In the genomic region with DNA sequence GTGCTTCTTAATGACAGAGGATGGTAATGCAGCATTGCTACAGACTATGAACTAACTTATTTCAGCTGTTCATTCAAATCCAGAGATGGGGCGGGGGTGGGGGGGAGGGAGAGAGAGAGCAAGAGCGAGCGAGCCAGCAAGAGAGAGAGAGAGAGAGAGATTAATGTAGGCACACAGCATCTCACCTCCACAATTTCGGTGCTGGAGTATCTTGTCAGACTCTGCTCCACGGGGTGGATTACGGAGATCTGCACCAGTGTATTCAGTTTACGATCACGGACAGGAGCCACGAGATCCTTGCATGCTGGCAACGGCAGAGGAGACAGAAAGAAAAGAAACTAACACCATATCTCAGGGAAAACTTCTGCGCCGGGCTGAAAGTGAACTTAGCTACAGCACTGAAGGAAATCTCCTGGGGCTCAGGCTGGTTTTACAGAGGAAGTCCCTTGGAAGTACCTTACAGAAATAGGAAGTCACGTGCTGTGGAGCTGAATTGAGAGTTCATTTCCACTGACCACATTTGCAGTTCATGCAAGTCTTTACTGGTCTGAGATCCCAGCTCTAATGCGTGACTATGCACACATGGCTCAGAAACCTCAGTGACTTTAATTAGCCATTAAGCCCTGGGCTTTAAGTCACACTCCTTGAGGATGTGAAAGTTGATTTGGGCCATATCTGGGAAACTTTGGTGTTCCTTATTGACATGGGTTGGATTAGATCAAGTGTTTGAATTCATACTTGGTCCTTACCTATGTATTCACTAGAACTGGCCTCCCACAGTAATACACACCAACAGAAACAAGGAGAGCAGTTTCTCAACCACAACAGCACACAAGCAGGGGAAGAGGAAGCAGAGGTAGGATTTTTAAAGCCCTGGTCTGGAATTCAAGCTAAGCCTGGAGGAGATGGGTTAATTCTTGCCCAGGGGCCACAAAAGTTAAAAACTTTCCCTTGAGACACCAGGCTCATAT, we compare ENCODE assay signal across 9 cellular contexts.
DNase-seq lines count a peak whose midpoint lies in the region; ATAC-seq and TF ChIP-seq lines count a peak whose summit lies in the region.
"Had no signal": no experiment of that assay in that cellular context is flagged by ENCODE, and none has a peak within 500 bp of the region (broad histone marks: within the 10 kb centered on the region; RNA-seq: fewer than 3 reads in every experiment).

No MANE protein-coding gene starts in this region.

- H3K4me1 ChIP-seq in fibroblast of lung (ENCODE audit: control insufficient read depth, extremely low read depth, insufficient read depth, low read length) (peaks cover 13% of the 10 kb centered on the region), neural progenitor cell (peaks cover 30% of the 10 kb centered on the region)

- peak; percentile 71 for ATAC-seq in HG02642 (IDR thresholded peaks at IDR 0.05; ENCODE audit: poor library complexity, unreplicated experiment)
- no peak for ATAC-seq in HG03280 (IDR thresholded peaks at IDR 0.05; ENCODE audit: unreplicated experiment)

- TF ChIP-seq CTCF in GM12875 (IDR thresholded peaks at IDR 0.05; ENCODE audit: borderline replicate concordance, insufficient read depth, low read depth, low read length) (no peak), fibroblast of lung (conservative IDR thresholded peaks at IDR 0.05 in 1 of 2, IDR thresholded peaks at IDR 0.05 in 1 of 2; ENCODE audit: low read depth in 1 of 2, low read length in 2 of 2) (no peak), neural progenitor cell (IDR thresholded peaks at IDR 0.05) (no peak), type B pancreatic cell (conservative IDR thresholded peaks at IDR 0.05) (no peak)

- H3K27me3 Mint-ChIP-seq in neural progenitor cell (ENCODE audit: insufficient read depth, low read depth): no peaks in the 10 kb centered on the region
- no peaks in the 10 kb centered on the region for H3K27me3 Mint-ChIP-seq in type B pancreatic cell

- H3K36me3 ChIP-seq in fibroblast of lung (ENCODE audit: control insufficient read depth, insufficient read depth, low read length) (no peaks in the 10 kb centered on the region), neural progenitor cell (no peaks in the 10 kb centered on the region)
- H3K36me3 ChIP-seq: neutrophil had no signal

- H3F3A ChIP-seq in neural progenitor cell (ENCODE audit: low read depth): no peaks in the 10 kb centered on the region

- no peaks in the 10 kb centered on the region for H3K79me2 ChIP-seq in fibroblast of lung (ENCODE audit: control insufficient read depth, insufficient read depth, low read length)
- no peaks in the 10 kb centered on the region for H3K79me2 ChIP-seq in neural progenitor cell (ENCODE audit: low read depth)

- H3K4me1 Mint-ChIP-seq in neural progenitor cell (peaks cover 49% of the 10 kb centered on the region), type B pancreatic cell (ENCODE audit: unreplicated experiment) (peaks cover 53% of the 10 kb centered on the region)

- H3K9me3 Mint-ChIP-seq in neural progenitor cell (no peaks in the 10 kb centered on the region), type B pancreatic cell (no peaks in the 10 kb centered on the region)

- H3K4me3 Mint-ChIP-seq in neural progenitor cell (peak overlapping the region; percentile 89), type B pancreatic cell (peak overlapping the region; percentile 90)

- H3K27ac Mint-ChIP-seq in neural progenitor cell (peak overlapping the region; percentile 81), type B pancreatic cell (peak overlapping the region; percentile 79)

- H3K4me2 ChIP-seq in fibroblast of lung (ENCODE audit: extremely low read depth, insufficient read depth, low read length): peak overlapping the region; percentile 81
- peak overlapping the region; percentile 41 for H3K4me2 ChIP-seq in neural progenitor cell

- H2AFZ ChIP-seq in fibroblast of lung (ENCODE audit: low read length): peak overlapping the region; percentile 61
- H2AFZ ChIP-seq in neural progenitor cell (replicated peaks): peak overlapping the region; percentile 90

- H3K9ac ChIP-seq in fibroblast of lung (ENCODE audit: insufficient read depth, low read length) (no peak overlapping the region), neural progenitor cell (no peak overlapping the region)

- no peaks in the 10 kb centered on the region for H3K36me3 Mint-ChIP-seq in neural progenitor cell
- peaks cover under 1% of the 10 kb centered on the region for H3K36me3 Mint-ChIP-seq in type B pancreatic cell

- H3K27me3 ChIP-seq in fibroblast of lung (ENCODE audit: control insufficient read depth, insufficient read depth, low read length): no peaks in the 10 kb centered on the region
- H3K27me3 ChIP-seq in neural progenitor cell: no peaks in the 10 kb centered on the region
- H3K27me3 ChIP-seq: neutrophil had no signal

- H4K20me1 ChIP-seq in fibroblast of lung (ENCODE audit: control insufficient read depth, extremely low read depth, insufficient read depth, low read length) (no peaks in the 10 kb centered on the region), neural progenitor cell (ENCODE audit: low read depth) (no peaks in the 10 kb centered on the region)

- peak overlapping the region; percentile 67 for H3K27ac ChIP-seq in fibroblast of lung (ENCODE audit: insufficient read depth, low read length)
- H3K27ac ChIP-seq in neural progenitor cell: no peak overlapping the region
- H3K27ac ChIP-seq: neutrophil had no signal

- no peaks in the 10 kb centered on the region for H3K9me3 ChIP-seq in fibroblast of lung (ENCODE audit: control insufficient read depth, insufficient read depth, low read depth, low read length)
- H3K9me3 ChIP-seq in neural progenitor cell (ENCODE audit: low read depth): no peaks in the 10 kb centered on the region
- H3K9me3 ChIP-seq: neutrophil had no signal

- H3K4me3 ChIP-seq in GM12875 (ENCODE audit: low read depth, low read length): peak overlapping the region; percentile 2
- peak overlapping the region; percentile 37 to 85 (median 58) for H3K4me3 ChIP-seq in fibroblast of lung (replicated peaks in 1 of 4; ENCODE audit: control extremely low read depth in 1 of 4, insufficient read depth in 1 of 4, low read depth in 3 of 4, low read length in 4 of 4)
- no peak overlapping the region for H3K4me3 ChIP-seq in neural progenitor cell

- DNase-seq in NOMO-1 treated with dmso at 0.1 percent for 144 hours (lab: John Stamatoyannopoulos, UW; ENCODE audit: unreplicated experiment) (peak; percentile 76), fibroblast of lung (ENCODE audit: low read depth in 2 of 2) (peak; percentile 80 to 81), neural progenitor cell (ENCODE audit: low spot score) (peak; percentile 9), type B pancreatic cell (ENCODE audit: extremely low spot score, unreplicated experiment) (no peak)
- peak; percentile 80 to 81 for DNase-seq in activated T-cell treated with anti-CD3 and anti-CD28 coated beads, Interleukin-2, amount 50 U/mL, for 48 hours
